ENCODE assay signal across 8 cellular contexts in the genomic region with DNA sequence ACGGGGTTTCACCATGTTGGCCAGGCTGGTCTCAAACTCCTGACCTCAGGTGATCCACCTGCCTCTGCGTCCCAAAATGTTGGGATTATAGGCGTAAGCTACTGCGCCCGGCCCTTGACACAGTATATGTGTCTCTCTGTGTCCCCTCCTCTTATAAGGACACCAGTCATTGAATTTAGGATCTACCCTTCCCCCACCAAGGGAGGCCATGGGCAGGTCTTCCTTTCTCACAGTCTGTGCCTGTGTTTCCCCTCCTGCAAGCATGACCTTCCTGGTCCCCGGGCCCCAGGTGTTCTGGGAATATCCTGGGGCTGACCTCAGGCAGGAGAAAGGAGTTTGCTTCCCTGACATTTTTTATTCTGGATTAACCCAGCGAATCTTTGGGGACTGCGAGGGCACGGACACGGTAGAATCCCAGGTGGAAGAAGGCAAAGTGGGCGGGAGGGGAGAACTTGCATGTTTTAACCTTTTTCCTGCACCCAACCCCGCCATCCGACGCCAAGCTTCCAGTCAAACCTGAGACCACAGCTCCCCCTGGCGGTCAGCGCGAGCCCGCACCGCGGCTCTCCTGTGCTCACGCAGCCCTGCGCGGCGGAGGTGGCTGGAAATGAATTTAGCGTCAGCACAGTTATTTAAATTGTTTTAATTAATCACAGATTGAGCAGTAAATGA. TPM values are rescaled to one million over a fixed set of nuclear protein-coding genes. Genes with fewer than 3 reads are reported as not detected.
DNase-seq lines count a peak whose midpoint lies in the region; ATAC-seq, FAIRE-seq and TF ChIP-seq lines count a peak whose summit lies in the region.

No MANE protein-coding gene starts in this region.

- POLR2A ChIA-PET in GM12878 (lab: Charles Lee) = no interaction called here

- no peak for TF ChIP-seq EP300 in GM12878 (IDR thresholded peaks at IDR 0.05; ENCODE audit: borderline replicate concordance in 1 of 2, control insufficient read depth in 1 of 2, low read depth in 2 of 2, low read length in 2 of 2)

- no peak for TF ChIP-seq POLR2A in GM12878 (IDR thresholded peaks at IDR 0.05; ENCODE audit: low read depth, low read length)

- 16% methylated on average over 25 of the region's 25 CpGs for WGBS in GM12878 (ENCODE audit: insufficient coverage, insufficient replicate concordance, low lambda C conversion rate, missing lambda C conversion rate)

- CTCF ChIA-PET in GM12878 (lab: Yijun Ruan, JAX) = interaction anchor here (0.6 to 3.7 kb wide), 27 partner anchors 9 to 1728 kb away, joined by 3 to 20 read pairs (median 4); no protein-coding TSS in a partner anchor

- H3K4me1 ChIP-seq in DOHH2 (ENCODE audit: control insufficient read depth, low read length) = no peaks in the 10 kb centered on the region
- no peaks in the 10 kb centered on the region for H3K4me1 ChIP-seq in GM12878 (ENCODE audit: control insufficient read depth, insufficient read depth, low read length)

- H3K9me3 ChIP-seq in DOHH2 (ENCODE audit: control insufficient read depth, insufficient read depth, low read length) (no peaks in the 10 kb centered on the region), GM12878 (replicated peaks; ENCODE audit: control insufficient read depth, insufficient read depth, low read length) (no peaks in the 10 kb centered on the region)

- TF ChIP-seq CTCF in DOHH2 (IDR thresholded peaks at IDR 0.05; ENCODE audit: low read depth, low read length, poor library complexity, severe bottlenecking) (peak; percentile 84), GM12878 (IDR thresholded peaks at IDR 0.05 in 2 of 3, conservative IDR thresholded peaks at IDR 0.05 in 1 of 3; ENCODE audit: control insufficient read depth in 2 of 3, extremely low read depth in 1 of 3, insufficient read depth in 1 of 3, low read depth in 3 of 3, low read length in 3 of 3) (peak; percentile 88 to 94 (median 92))

- no peaks in the 10 kb centered on the region for H3K9me2 ChIP-seq in DOHH2 (replicated peaks; ENCODE audit: control insufficient read depth, low read length)

- ATAC-seq in GM12878 (peak; percentile 98), HG02678 (IDR thresholded peaks at IDR 0.05; ENCODE audit: unreplicated experiment) (no peak), HG03280 (IDR thresholded peaks at IDR 0.05; ENCODE audit: unreplicated experiment) (no peak)

- DNase-seq in HuH-7.5 (ENCODE audit: low spot score) (peak; percentile 54), T-helper 2 cell (peak in 4 of 5 experiments; percentile 22 to 53 (median 30)), GM12878 (ENCODE audit: low read depth, low spot score) (no peak)
- peak; percentile 33 to 62 (median 52) for DNase-seq in stimulated activated CD4-positive, alpha-beta T cell treated with anti-CD3 and anti-CD28 coated beads, Interleukin-1b, Interleukin-23, amount 100 ng/mL, for 24 hours (ENCODE audit: low read depth in 4 of 4, low spot score in 1 of 4)

- peak; percentile 90 for TF ChIP-seq RAD21 in GM12878 (IDR thresholded peaks at IDR 0.05; ENCODE audit: insufficient read depth, low read depth, low read length)

- no peaks in the 10 kb centered on the region for H3K27me3 ChIP-seq in DOHH2 (ENCODE audit: control insufficient read depth, low read length)
- H3K27me3 ChIP-seq in GM12878 (replicated peaks in 1 of 2; ENCODE audit: control insufficient read depth in 2 of 2, insufficient read depth in 2 of 2, low read length in 1 of 2) = no peaks in the 10 kb centered on the region

- intact Hi-C loops in GM12878 (cut with micrococcal nuclease; ENCODE audit: unreplicated experiment) = loop anchor here (1.0 to 5.0 kb wide), 4 partner anchors 117 to 1102 kb away; a partner anchor contains a TSS

- H3K9ac ChIP-seq in GM12878 (ENCODE audit: control insufficient read depth, insufficient read depth, low read length) = no peak overlapping the region

- no TSS peak for BruUV-seq in GM12878 (replicated peaks; lab: Mats Ljungman, UMichigan)

- FAIRE-seq in GM12878 (lab: Jason Lieb, UNC) (no peak), islet of Langerhans (lab: Jason Lieb, UNC) (peak; percentile 36)

- SMC1A ChIA-PET in GM12878 (lab: Charles Lee; ENCODE audit: uncharacterized antibody, unreplicated experiment) = interaction anchor here (0.6 to 2.9 kb wide), 7 partner anchors 10 to 1721 kb away, joined by 3 to 10 read pairs (median 4); no protein-coding TSS in a partner anchor

- no peak overlapping the region for H3K4me2 ChIP-seq in DOHH2 (ENCODE audit: low read length)
- H3K4me2 ChIP-seq in GM12878 (ENCODE audit: control insufficient read depth, insufficient read depth) = peak overlapping the region; percentile 54; the same call in 1 of the 2 replicates

- no peaks in the 10 kb centered on the region for H3K36me3 ChIP-seq in DOHH2 (ENCODE audit: control insufficient read depth, low read length)
- H3K36me3 ChIP-seq in GM12878 (ENCODE audit: control insufficient read depth in 2 of 2, insufficient read depth in 2 of 2, low read length in 1 of 2) = no peaks in the 10 kb centered on the region

- H3F3A ChIP-seq in DOHH2 (ENCODE audit: control insufficient read depth, insufficient read depth) = no peaks in the 10 kb centered on the region

- H3K4me3 ChIP-seq in DOHH2 (ENCODE audit: low read length) (no peak overlapping the region), GM12878 (no peak overlapping the region)

- H3K79me2 ChIP-seq in DOHH2 (ENCODE audit: control insufficient read depth, low read length) = no peaks in the 10 kb centered on the region
- no peaks in the 10 kb centered on the region for H3K79me2 ChIP-seq in GM12878 (ENCODE audit: control insufficient read depth, insufficient read depth, low read length)

- H2AFZ ChIP-seq in GM12878 (ENCODE audit: control insufficient read depth, low read depth, low read length) = no peak overlapping the region

- in situ Hi-C loops in GM12878 (cut with MboI) = loop anchor here (5.0 to 10.0 kb wide), 3 partner anchors 612 to 1509 kb away; no protein-coding TSS in a partner anchor

- H4K20me1 ChIP-seq in DOHH2 (ENCODE audit: control insufficient read depth, insufficient read depth, low read depth, low read length) (no peaks in the 10 kb centered on the region), GM12878 (ENCODE audit: control insufficient read depth, insufficient read depth) (no peaks in the 10 kb centered on the region)

- no peak overlapping the region for H3K27ac ChIP-seq in DOHH2 (ENCODE audit: low read depth, low read length)
- no peak overlapping the region for H3K27ac ChIP-seq in GM12878 (ENCODE audit: control insufficient read depth, insufficient read depth)

- RAD21 ChIA-PET in GM12878 (lab: Charles Lee; ENCODE audit: unreplicated experiment) = interaction anchor here (0.6 to 2.9 kb wide), 9 partner anchors 29 to 1720 kb away, joined by 3 to 14 read pairs (median 3); no protein-coding TSS in a partner anchor

TF ChIP-seq in GM12878, 131 proteins besides CTCF, POLR2A, EP300 and RAD21 (continues in another document):
- TF ChIP-seq SMC3 (IDR thresholded peaks at IDR 0.05; ENCODE audit: borderline replicate concordance, low read length) (peak; percentile 94), TBL1XR1 (IDR thresholded peaks at IDR 0.05; ENCODE audit: low read depth, low read length) (0 out of 2 replicates have a peak, but pooled peaks have one; percentile 37), RUNX3 (IDR thresholded peaks at IDR 0.05; ENCODE audit: low read length) (peak; percentile 48), YY1 (IDR thresholded peaks at IDR 0.05; ENCODE audit: low read depth, low read length) (peak; percentile 77), FOXK2 (IDR thresholded peaks at IDR 0.05) (no peak)
- TF ChIP-seq, protein P1, sequence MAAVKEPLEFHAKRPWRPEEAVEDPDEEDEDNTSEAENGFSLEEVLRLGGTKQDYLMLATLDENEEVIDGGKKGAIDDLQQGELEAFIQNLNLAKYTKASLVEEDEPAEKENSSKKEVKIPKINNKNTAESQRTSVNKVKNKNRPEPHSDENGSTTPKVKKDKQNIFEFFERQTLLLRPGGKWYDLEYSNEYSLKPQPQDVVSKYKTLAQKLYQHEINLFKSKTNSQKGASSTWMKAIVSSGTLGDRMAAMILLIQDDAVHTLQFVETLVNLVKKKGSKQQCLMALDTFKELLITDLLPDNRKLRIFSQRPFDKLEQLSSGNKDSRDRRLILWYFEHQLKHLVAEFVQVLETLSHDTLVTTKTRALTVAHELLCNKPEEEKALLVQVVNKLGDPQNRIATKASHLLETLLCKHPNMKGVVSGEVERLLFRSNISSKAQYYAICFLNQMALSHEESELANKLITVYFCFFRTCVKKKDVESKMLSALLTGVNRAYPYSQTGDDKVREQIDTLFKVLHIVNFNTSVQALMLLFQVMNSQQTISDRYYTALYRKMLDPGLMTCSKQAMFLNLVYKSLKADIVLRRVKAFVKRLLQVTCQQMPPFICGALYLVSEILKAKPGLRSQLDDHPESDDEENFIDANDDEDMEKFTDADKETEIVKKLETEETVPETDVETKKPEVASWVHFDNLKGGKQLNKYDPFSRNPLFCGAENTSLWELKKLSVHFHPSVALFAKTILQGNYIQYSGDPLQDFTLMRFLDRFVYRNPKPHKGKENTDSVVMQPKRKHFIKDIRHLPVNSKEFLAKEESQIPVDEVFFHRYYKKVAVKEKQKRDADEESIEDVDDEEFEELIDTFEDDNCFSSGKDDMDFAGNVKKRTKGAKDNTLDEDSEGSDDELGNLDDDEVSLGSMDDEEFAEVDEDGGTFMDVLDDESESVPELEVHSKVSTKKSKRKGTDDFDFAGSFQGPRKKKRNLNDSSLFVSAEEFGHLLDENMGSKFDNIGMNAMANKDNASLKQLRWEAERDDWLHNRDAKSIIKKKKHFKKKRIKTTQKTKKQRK (IDR thresholded peaks at IDR 0.05; ENCODE audit: low read depth, low read length) = no peak

RNA-seq across cellular contexts. Expression of a gene that starts 42.1 kb away (rescaled TPM):
- 0.15 and 0.23 TPM in 2 replicates for total RNA-seq in GM12878 (2013; cell fraction: nucleolus; rRNA removed)
- total RNA-seq in GM12878 (2014; rRNA removed) = 0.23 and 0.33 TPM in 2 replicates
- total RNA-seq in GM12878 (2014; rRNA removed; fragmentation: Illumina TruSeq; extraction: Trizol) = 0.22 and 0.28 TPM in 2 replicates
- 0.21 and 0.45 TPM in 2 replicates for total RNA-seq in GM12878 (2021)
- polyA plus RNA-seq in GM12878 (2011; ENCODE audit: low read depth) = not detected
- 0.05 and 0.07 TPM in 2 replicates for polyA plus RNA-seq in GM12878 (2011; rRNA removed)
- polyA plus RNA-seq in GM12878 (2011; cell fraction: cytosol; rRNA removed) = 0.08 and 0.12 TPM in 2 replicates
- 0.04 and 0.07 TPM in 2 replicates for polyA plus RNA-seq in GM12878 (2011; cell fraction: nucleus; rRNA removed)
- polyA plus RNA-seq in GM12878 (2012) = 0.04 and 0.12 TPM in 2 replicates
- 0.08 and 0.32 TPM in 2 replicates for polyA plus RNA-seq in GM12878 (2014; fragmentation: Illumina TruSeq; extraction: Trizol)
- under 1 TPM; 0.11 to 0.27 TPM for polyA plus RNA-seq in GM12878 (2014; fragmentation: Nextera tagmentation; extraction: Ambion mirVana)
- 0.19 and 0.29 TPM in 2 replicates for polyA plus RNA-seq in GM12878 (2014; rRNA removed)
- polyA plus RNA-seq in GM12878 (2016; fragmentation: Nextera tagmentation; extraction: Ambion mirVana) = under 1 TPM; 0.28 to 0.66 TPM
- 0.05 and 0.15 TPM in 2 replicates for polyA minus RNA-seq in GM12878 (2011; rRNA and poly(A)+ RNA removed)
- not detected in 2 replicates for polyA minus RNA-seq in GM12878 (2011; cell fraction: cytosol; rRNA and poly(A)+ RNA removed)
- not detected in 2 replicates for polyA minus RNA-seq in GM12878 (2011; cell fraction: nucleus; rRNA and poly(A)+ RNA removed)
